In the genomic region with DNA sequence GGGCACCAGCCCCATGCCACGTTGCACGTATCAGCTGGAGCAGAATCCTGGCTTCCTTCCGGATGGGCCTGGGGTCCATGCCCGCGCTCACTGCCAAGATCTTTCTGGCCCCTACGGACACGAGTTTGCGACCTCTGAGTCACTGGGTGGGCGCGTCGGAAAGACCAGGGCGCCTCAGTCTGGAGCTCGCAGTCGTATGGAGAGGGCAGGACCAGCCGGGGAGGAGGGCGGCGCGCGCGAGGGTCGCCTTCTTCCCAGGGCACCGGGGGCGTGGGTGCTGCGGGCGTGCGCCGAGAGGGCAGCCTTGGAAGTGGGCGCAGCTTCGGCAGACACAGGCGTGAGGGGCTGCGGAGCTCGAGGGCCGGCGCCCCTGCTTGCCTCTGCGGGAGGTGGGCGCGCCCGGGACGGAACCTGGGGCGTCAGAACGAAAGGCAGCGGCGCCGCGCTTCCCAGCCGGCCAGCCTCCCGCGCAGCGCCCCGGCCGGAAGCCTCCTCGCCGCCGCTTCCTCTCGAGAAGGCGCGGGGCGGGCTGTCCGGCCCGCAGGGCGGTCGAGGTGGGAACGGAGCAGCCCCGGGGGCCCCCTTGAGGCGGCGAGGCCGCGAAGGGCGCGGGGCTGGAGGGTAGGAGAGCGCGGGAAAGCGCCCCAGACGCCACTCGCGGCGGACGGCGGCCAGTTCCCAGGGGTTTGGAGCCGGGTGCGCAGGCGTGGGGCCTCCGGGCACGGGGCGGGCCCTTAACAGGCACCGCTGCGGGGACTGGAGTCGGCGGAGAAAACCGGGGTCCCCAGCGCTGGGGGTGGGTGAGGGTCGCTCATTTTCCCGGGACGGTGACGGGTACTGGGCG, we compare ENCODE assay signal across 8 cellular contexts. TPM values are rescaled to one million over a fixed set of nuclear protein-coding genes. Genes with fewer than 3 reads are reported as not detected.
DNase-seq lines count a peak whose midpoint lies in the region; ATAC-seq lines count a peak whose summit lies in the region.

Gene ARL6IP4, plus strand, starts transcription at position 490 of the 844 bp plus-strand sequence. CDS start 459 bp downstream, outside the sequence.

- H3K4me1 ChIP-seq in naive thymus-derived CD4-positive, alpha-beta T cell (ENCODE audit: control insufficient read depth in 2 of 2, insufficient read depth in 2 of 2, low read length in 2 of 2), result peaks cover 41 to 46% of the 10 kb centered on the region in 2 donors

- no peaks in the 10 kb centered on the region for H3K9me3 ChIP-seq in naive thymus-derived CD4-positive, alpha-beta T cell (ENCODE audit: control insufficient read depth in 2 of 3, low read length in 3 of 3)

- H3K27me3 ChIP-seq in naive thymus-derived CD4-positive, alpha-beta T cell (ENCODE audit: control insufficient read depth in 2 of 2, insufficient read depth in 2 of 2, low read length in 2 of 2), result no peaks in the 10 kb centered on the region

- peaks cover 0 to 41% (median 3%) of the 10 kb centered on the region in 3 experiments for H3K36me3 ChIP-seq in naive thymus-derived CD4-positive, alpha-beta T cell (ENCODE audit: control insufficient read depth in 2 of 3, insufficient read depth in 3 of 3, low read length in 3 of 3)

- H3K27ac ChIP-seq in naive thymus-derived CD4-positive, alpha-beta T cell (ENCODE audit: low read depth, low read length), result peak within 1 kb of the TSS; percentile 81

- peaks cover 0 to 15% (median 3%) of the 10 kb centered on the region in 5 donors for H3K36me3 Mint-ChIP-seq in naive thymus-derived CD4-positive, alpha-beta T cell

- CTCF ChIA-PET in naive thymus-derived CD4-positive, alpha-beta T cell (lab: Charles Lee), result no interaction called here

- H3K9me3 Mint-ChIP-seq in naive thymus-derived CD4-positive, alpha-beta T cell, result peaks cover 0 to 7% (median 0%) of the 10 kb centered on the region in 11 donors

- ATAC-seq in GM18907 (IDR thresholded peaks at IDR 0.05; ENCODE audit: unreplicated experiment) (peak; percentile 56), HG03432 (IDR thresholded peaks at IDR 0.05; ENCODE audit: unreplicated experiment) (peak; percentile 71)
- ATAC-seq in naive thymus-derived CD4-positive, alpha-beta T cell, result peak; percentile 81
- ATAC-seq in stimulated activated naive CD8-positive, alpha-beta T cell treated with anti-CD3 and anti-CD28 coated beads, Interleukin-15, Interleukin-2, amounts not matched to agents 100 U/mL and 50 U/mL, for 24 hours, result peak; percentile 71

- H3K27me3 Mint-ChIP-seq in naive thymus-derived CD4-positive, alpha-beta T cell, result no peaks in the 10 kb centered on the region

- H3K4me3 Mint-ChIP-seq in naive thymus-derived CD4-positive, alpha-beta T cell, result peak within 1 kb of the TSS; percentile 86 to 95 (median 90)

- peak within 1 kb of the TSS; percentile 81 to 92 (median 87) for H3K27ac Mint-ChIP-seq in naive thymus-derived CD4-positive, alpha-beta T cell

- peaks cover 39 to 73% (median 53%) of the 10 kb centered on the region in 7 donors for H3K4me1 Mint-ChIP-seq in naive thymus-derived CD4-positive, alpha-beta T cell

- intact Hi-C loops in naive thymus-derived CD4-positive, alpha-beta T cell (cut with micrococcal nuclease), result loop anchor here (1.0 to 2.0 kb wide), 3 partner anchors 14 to 258 kb away; partner anchors contain the start of genes ABCB9 (in 1 of the 2) and PITPNM2 (in 1 of the 2)

- peak within 1 kb of the TSS; percentile 84 for H3K4me3 ChIP-seq in naive thymus-derived CD4-positive, alpha-beta T cell (ENCODE audit: low read length)

- POLR2A ChIA-PET in naive thymus-derived CD4-positive, alpha-beta T cell (lab: Charles Lee), result interaction anchor here (0.7 to 3.3 kb wide), 7 partner anchors 14 to 262 kb away, joined by 3 to 11 read pairs (median 3); partner anchors contain the start of genes ABCB9, MPHOSPH9 and MTRFR

- DNase-seq in AML-193 (lab: John Stamatoyannopoulos, UW) (peak; percentile 24 to 46), OCI-M1 (lab: John Stamatoyannopoulos, UW) (peak; percentile 81), activated T-helper 1 cell treated with Interleukin-2 at 50 U/mL for 16 hours (ENCODE audit: low read depth) (peak; percentile 51), fibroblast of gingiva (ENCODE audit: low read depth) (peak; percentile 54)
- DNase-seq in naive thymus-derived CD4-positive, alpha-beta T cell, result peak; percentile 46 to 72 (median 63)
- DNase-seq in stimulated activated naive CD8-positive, alpha-beta T cell treated with anti-CD3 and anti-CD28 coated beads, Interleukin-15, Interleukin-2, amounts not matched to agents 100 U/mL and 50 U/mL, for 24 hours, result peak; percentile 81

RNA-seq across cellular contexts. Expression of gene ARL6IP4, which starts in this region (rescaled TPM):
- total RNA-seq in naive thymus-derived CD4-positive, alpha-beta T cell, result 100 to 1,000 TPM; 137 to 189 (median 169) TPM
- polyA plus RNA-seq in naive thymus-derived CD4-positive, alpha-beta T cell, result 100 to 1,000 TPM; 201 to 295 TPM

Comparison
In these comparisons a context has a peak if more than half of its experiments do, and no peak if none do; other contexts are left out.
1. Peak in every context shown above with its lines: DNase-seq, ATAC-seq, H3K4me3 ChIP-seq and H3K27ac ChIP-seq.